In the genomic region with DNA sequence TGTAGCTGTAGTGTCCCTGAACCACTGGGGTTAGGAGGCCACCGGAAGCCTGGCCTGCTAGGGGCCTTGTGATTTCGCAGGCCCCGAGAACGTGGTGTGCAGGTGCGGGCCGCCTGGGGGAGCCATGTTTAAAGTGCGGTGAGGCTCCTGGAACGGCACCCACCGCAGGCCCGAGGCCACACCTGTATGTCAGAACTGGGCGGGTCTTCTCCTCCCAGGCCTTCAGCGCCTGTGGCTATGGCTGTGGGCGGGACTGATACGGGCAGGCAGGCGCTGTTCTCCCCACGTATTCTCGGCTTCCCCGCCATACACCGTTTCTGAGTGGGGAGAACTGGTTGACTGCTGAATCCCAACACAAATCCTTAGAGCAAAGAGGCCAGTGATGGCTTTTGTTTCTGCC, we compare ENCODE assay signal across 9 cellular contexts.
A peak's percentile ranks its signal among the peaks of the same experiment; 100 is the strongest.
DNase-seq lines count a peak whose midpoint lies in the region; ATAC-seq and TF ChIP-seq lines count a peak whose summit lies in the region.
"Had no signal": no experiment of that assay in that cellular context is flagged by ENCODE, and none has a peak within 500 bp of the region (broad histone marks: within the 10 kb centered on the region; RNA-seq: fewer than 3 reads in every experiment).

No MANE protein-coding gene starts in this region.

- H3K27me3 ChIP-seq in Caco-2 (replicated peaks; ENCODE audit: control insufficient read depth, insufficient read depth, low read length) = no peaks in the 10 kb centered on the region
- H3K27me3 ChIP-seq: neutrophil had no signal

- TF ChIP-seq CTCF in Caco-2 (IDR thresholded peaks at IDR 0.05; ENCODE audit: insufficient read depth in 1 of 2, low read depth in 1 of 2, low read length in 1 of 2, severe bottlenecking in 1 of 2, unreplicated experiment in 1 of 2) = no peak

- peak overlapping the region; percentile 71 to 85 for H3K27ac Mint-ChIP-seq in T-cell
- H3K27ac Mint-ChIP-seq in activated naive CD8-positive, alpha-beta T cell treated with anti-CD3 and anti-CD28 coated beads, Interleukin-2, amount 50 U/mL, for 24 hours = peak overlapping the region; percentile 84
- no peak overlapping the region for H3K27ac Mint-ChIP-seq in Caco-2 (ENCODE audit: unreplicated experiment)

- no peaks in the 10 kb centered on the region; the same call in 1 of the 2 replicates for H3K36me3 ChIP-seq in Caco-2 (ENCODE audit: control insufficient read depth, insufficient read depth, low read length)

- H3K27me3 Mint-ChIP-seq in T-cell = no peaks in the 10 kb centered on the region
- no peaks in the 10 kb centered on the region for H3K27me3 Mint-ChIP-seq in activated naive CD8-positive, alpha-beta T cell treated with anti-CD3 and anti-CD28 coated beads, Interleukin-2, amount 50 U/mL, for 24 hours
- no peaks in the 10 kb centered on the region for H3K27me3 Mint-ChIP-seq in Caco-2 (ENCODE audit: insufficient read depth, unreplicated experiment)

- no peaks in the 10 kb centered on the region for H3K9me3 ChIP-seq in Caco-2
- H3K9me3 ChIP-seq: neutrophil had no signal

- H3K36me3 Mint-ChIP-seq in T-cell = peaks cover 35% of the 10 kb centered on the region
- peaks cover 17% of the 10 kb centered on the region for H3K36me3 Mint-ChIP-seq in activated naive CD8-positive, alpha-beta T cell treated with anti-CD3 and anti-CD28 coated beads, Interleukin-2, amount 50 U/mL, for 24 hours (ENCODE audit: low read depth)
- peaks cover 38% of the 10 kb centered on the region for H3K36me3 Mint-ChIP-seq in Caco-2 (ENCODE audit: insufficient read depth, unreplicated experiment)

- intact Hi-C loops in Caco-2 (cut with micrococcal nuclease; ENCODE audit: unreplicated experiment) = no loop called here

- POLR2A ChIA-PET in T-cell (lab: Charles Lee) (no interaction called here), Caco-2 (lab: Charles Lee) (no interaction called here), HEK293T (lab: Yijun Ruan, JAX) (no interaction called here)

- H3K4me1 Mint-ChIP-seq in T-cell (peaks cover 0 to 27% (median 8%) of the 10 kb centered on the region in 3 donors), Caco-2 (ENCODE audit: low read depth, unreplicated experiment) (no peaks in the 10 kb centered on the region)
- peaks cover 15% of the 10 kb centered on the region for H3K4me1 Mint-ChIP-seq in activated naive CD8-positive, alpha-beta T cell treated with anti-CD3 and anti-CD28 coated beads, Interleukin-2, amount 50 U/mL, for 24 hours

- H3K4me3 Mint-ChIP-seq in T-cell (peak overlapping the region in 2 of 3 donors; percentile 25 to 48), Caco-2 (ENCODE audit: unreplicated experiment) (no peak overlapping the region)
- peak overlapping the region; percentile 17 for H3K4me3 Mint-ChIP-seq in activated naive CD8-positive, alpha-beta T cell treated with anti-CD3 and anti-CD28 coated beads, Interleukin-2, amount 50 U/mL, for 24 hours

- H3K9me3 Mint-ChIP-seq in T-cell = no peaks in the 10 kb centered on the region
- H3K9me3 Mint-ChIP-seq in activated naive CD8-positive, alpha-beta T cell treated with anti-CD3 and anti-CD28 coated beads, Interleukin-2, amount 50 U/mL, for 24 hours = no peaks in the 10 kb centered on the region
- no peaks in the 10 kb centered on the region for H3K9me3 Mint-ChIP-seq in Caco-2 (ENCODE audit: unreplicated experiment)

- no peak overlapping the region for H3K4me3 ChIP-seq in Caco-2 (ENCODE audit: low read depth, low read length)

- DNase-seq in H4 (ENCODE audit: low spot score) = peak; percentile 67
- peak in 24 of 34 experiments; percentile 19 to 61 (median 38) for DNase-seq in T-cell
- peak; percentile 31 for DNase-seq in activated naive CD8-positive, alpha-beta T cell treated with anti-CD3 and anti-CD28 coated beads, Interleukin-2, amount 50 U/mL, for 24 hours
- DNase-seq in stimulated activated CD4-positive, alpha-beta T cell treated with anti-CD3 and anti-CD28 coated beads, Interleukin-1b, Interleukin-23, amount 100 ng/mL, for 4 hours (ENCODE audit: low read depth in 2 of 2) = peak; percentile 16 to 29
- DNase-seq in Caco-2 = no peak
- DNase-seq in HEK293T (ENCODE audit: extremely low spot score) = no peak

- H3K4me1 ChIP-seq in Caco-2 = no peaks in the 10 kb centered on the region

- CTCF ChIA-PET in T-cell (lab: Charles Lee) (no interaction called here), Caco-2 (lab: Charles Lee) (no interaction called here), HEK293T (lab: Yijun Ruan, JAX) (no interaction called here)

- TF ChIP-seq POLR2A in GM18505 (IDR thresholded peaks at IDR 0.05; ENCODE audit: borderline replicate concordance, extremely low read depth, insufficient read depth, insufficient read length) = no peak

- ATAC-seq in T-cell (replicated peaks in 1 of 4) = peak; percentile 70 to 79 (median 74)
- ATAC-seq in activated naive CD8-positive, alpha-beta T cell treated with anti-CD3 and anti-CD28 coated beads, Interleukin-2, amount 50 U/mL, for 24 hours = peak; percentile 43
- ATAC-seq in GM18505 (IDR thresholded peaks at IDR 0.05; ENCODE audit: unreplicated experiment) = no peak
- ATAC-seq in HG03460 (IDR thresholded peaks at IDR 0.05; ENCODE audit: unreplicated experiment) = no peak

- no TSS peak for BruUV-seq in Caco-2 (replicated peaks; lab: Mats Ljungman, UMichigan)

TF ChIP-seq in HEK293T, 16 proteins besides CTCF, POLR2A, EP300 and RAD21:
- TF ChIP-seq SP1 (IDR thresholded peaks at IDR 0.05) (no peak), HDGF (IDR thresholded peaks at IDR 0.05; ENCODE audit: borderline replicate concordance) (no peak), CTBP1 (IDR thresholded peaks at IDR 0.05; ENCODE audit: borderline replicate concordance) (no peak), FOXM1 (IDR thresholded peaks at IDR 0.05; ENCODE audit: borderline replicate concordance) (no peak), ELF4 (IDR thresholded peaks at IDR 0.05) (no peak), FOXA1 (IDR thresholded peaks at IDR 0.05) (no peak), FOXK2 (IDR thresholded peaks at IDR 0.05) (no peak)
- TF ChIP-seq, protein P1, sequence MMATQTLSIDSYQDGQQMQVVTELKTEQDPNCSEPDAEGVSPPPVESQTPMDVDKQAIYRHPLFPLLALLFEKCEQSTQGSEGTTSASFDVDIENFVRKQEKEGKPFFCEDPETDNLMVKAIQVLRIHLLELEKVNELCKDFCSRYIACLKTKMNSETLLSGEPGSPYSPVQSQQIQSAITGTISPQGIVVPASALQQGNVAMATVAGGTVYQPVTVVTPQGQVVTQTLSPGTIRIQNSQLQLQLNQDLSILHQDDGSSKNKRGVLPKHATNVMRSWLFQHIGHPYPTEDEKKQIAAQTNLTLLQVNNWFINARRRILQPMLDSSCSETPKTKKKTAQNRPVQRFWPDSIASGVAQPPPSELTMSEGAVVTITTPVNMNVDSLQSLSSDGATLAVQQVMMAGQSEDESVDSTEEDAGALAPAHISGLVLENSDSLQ (IDR thresholded peaks at IDR 0.05) = no peak

Comparison
In these comparisons a context has a peak if more than half of its experiments do, and no peak if none do; other contexts are left out.
1. DNase-seq: peak in H4 (single experiment), T-cell (24 of 34), activated naive CD8-positive, alpha-beta T cell treated with anti-CD3 and anti-CD28 coated beads, Interleukin-2, amount 50 U/mL, for 24 hours (single experiment) and stimulated activated CD4-positive, alpha-beta T cell treated with anti-CD3 and anti-CD28 coated beads, Interleukin-1b, Interleukin-23, amount 100 ng/mL, for 4 hours (2 of 2); none in Caco-2 (0 of 2) and HEK293T (single experiment).
2. ATAC-seq: peak in T-cell (4 of 4) and activated naive CD8-positive, alpha-beta T cell treated with anti-CD3 and anti-CD28 coated beads, Interleukin-2, amount 50 U/mL, for 24 hours (single experiment); none in GM18505 (single experiment) and HG03460 (single experiment).